Comparison of ENCODE assay signal across 9 cellular contexts in the genomic region with DNA sequence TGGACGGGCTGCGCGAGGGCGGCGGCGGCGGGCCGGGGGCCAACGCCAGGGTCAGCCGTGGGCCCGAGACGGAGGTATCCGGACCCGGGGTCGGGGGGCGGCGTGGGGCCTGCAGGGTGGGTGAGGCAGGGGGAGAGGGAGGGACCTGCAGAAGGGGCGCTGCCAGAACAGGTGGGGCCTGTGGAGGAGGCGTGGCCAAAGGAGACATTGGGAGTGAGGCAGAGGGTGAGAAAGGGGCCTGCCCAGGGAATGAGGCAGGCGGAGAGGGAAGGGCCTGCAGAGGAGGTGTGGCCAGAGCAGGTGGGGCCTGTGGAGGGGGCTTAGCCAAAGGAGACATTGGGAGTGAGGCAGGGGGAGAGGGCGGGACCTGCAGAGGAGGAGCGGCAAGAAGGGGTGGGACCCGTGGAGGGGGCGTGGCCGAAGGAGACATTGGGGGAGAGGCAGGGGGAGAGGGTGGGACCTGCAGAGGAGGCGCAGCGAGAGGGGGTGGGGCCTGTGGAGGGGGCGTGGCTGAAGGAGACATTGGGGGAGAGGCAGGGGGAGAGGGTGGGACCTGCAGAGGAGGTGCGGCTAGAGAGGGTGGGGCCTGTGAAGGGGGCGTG. TPM values are rescaled to one million over a fixed set of nuclear protein-coding genes. Genes with fewer than 3 reads are reported as not detected.
A peak's percentile ranks its signal among the peaks of the same experiment; 100 is the strongest.
DNase-seq lines count a peak whose midpoint lies in the region; ATAC-seq, FAIRE-seq and TF ChIP-seq lines count a peak whose summit lies in the region.
"Had no signal": no experiment of that assay in that cellular context is flagged by ENCODE, and none has a peak within 500 bp of the region (broad histone marks: within the 10 kb centered on the region; RNA-seq: fewer than 3 reads in every experiment).

No MANE protein-coding gene starts in this region.

- peak overlapping the region; percentile 54 for H3K4me3 Mint-ChIP-seq in T-helper 1 cell treated with Interleukin-12 subunit alpha and Interleukin-12 subunit beta and Interleukin-4 antibody, amounts not matched to agents 30 μg/mL and 1 μg/mL, for 36 hours

- DNase-seq in BE2C (peak; percentile 76), bronchial epithelial cell (ENCODE audit: low read depth) (peak; percentile 21), lower leg skin (ENCODE audit: low spot score in 2 of 2) (no peak), thoracic aorta (ENCODE audit: low spot score) (no peak), NCI-H2227 (lab: John Stamatoyannopoulos, UW; ENCODE audit: unreplicated experiment) (no peak)

- TF ChIP-seq CTCF in BE2C (IDR thresholded peaks at IDR 0.05; ENCODE audit: low read depth, low read length) (no peak), bronchial epithelial cell (IDR thresholded peaks at IDR 0.05; ENCODE audit: insufficient read depth, low read length, severe bottlenecking) (no peak), lower leg skin (IDR thresholded peaks at IDR 0.05) (no peak), thoracic aorta (IDR thresholded peaks at IDR 0.05) (no peak)

- no peak overlapping the region for H3K4me3 ChIP-seq in BE2C (ENCODE audit: low read depth, low read length)
- peak overlapping the region; percentile 41 for H3K4me3 ChIP-seq in bronchial epithelial cell (ENCODE audit: low read depth, low read length)
- peak overlapping the region; percentile 29 for H3K4me3 ChIP-seq in lower leg skin (ENCODE audit: low read depth, poor library complexity, severe bottlenecking)
- H3K4me3 ChIP-seq in thoracic aorta: peak overlapping the region; percentile 69

- H3K4me1 ChIP-seq in BE2C (peaks cover 3% of the 10 kb centered on the region; the same call in 1 of the 2 replicates), thoracic aorta (ENCODE audit: control insufficient read depth in 1 of 2, low read depth in 2 of 2) (peaks cover 21 to 41% of the 10 kb centered on the region in 2 donors)

- no peaks in the 10 kb centered on the region for H3K36me3 ChIP-seq in BE2C
- H3K36me3 ChIP-seq in bronchial epithelial cell (ENCODE audit: control insufficient read depth, insufficient read depth, low read length): no peaks in the 10 kb centered on the region
- no peaks in the 10 kb centered on the region for H3K36me3 ChIP-seq in thoracic aorta

- H3K27ac ChIP-seq in thoracic aorta: no peak overlapping the region

- no peak for FAIRE-seq in bronchial epithelial cell (lab: Jason Lieb, UNC)
- FAIRE-seq: endometrium had no signal

- WGBS in lower leg skin, 2 donors: 12 to 27% methylated on average over 24 to 28 of the region's 30 CpGs

- peaks cover 2% of the 10 kb centered on the region for H3K36me3 Mint-ChIP-seq in T-helper 1 cell treated with Interleukin-12 subunit alpha and Interleukin-12 subunit beta and Interleukin-4 antibody, amounts not matched to agents 30 μg/mL and 1 μg/mL, for 36 hours (ENCODE audit: low read depth)

- peaks cover 11% of the 10 kb centered on the region for H3K27me3 ChIP-seq in BE2C
- peaks cover 11% of the 10 kb centered on the region for H3K27me3 ChIP-seq in bronchial epithelial cell (ENCODE audit: control insufficient read depth, insufficient read depth, low read length)
- H3K27me3 ChIP-seq in thoracic aorta (replicated peaks; ENCODE audit: insufficient read depth): peaks cover 6% of the 10 kb centered on the region

- peak; percentile 10 for ATAC-seq in HG02884 (IDR thresholded peaks at IDR 0.05; ENCODE audit: unreplicated experiment)
- no peak for ATAC-seq in thoracic aorta (ENCODE audit: insufficient number of reproducible peaks, low FRiP score, low read depth)
- no peak for ATAC-seq in GM21528 (IDR thresholded peaks at IDR 0.05; ENCODE audit: low FRiP score, unreplicated experiment)

- H3K9me3 ChIP-seq in BE2C (no peaks in the 10 kb centered on the region), thoracic aorta (no peaks in the 10 kb centered on the region)

- peaks cover 56% of the 10 kb centered on the region for H3K27me3 Mint-ChIP-seq in T-helper 1 cell treated with Interleukin-12 subunit alpha and Interleukin-12 subunit beta and Interleukin-4 antibody, amounts not matched to agents 30 μg/mL and 1 μg/mL, for 36 hours (ENCODE audit: low read depth)

- no peaks in the 10 kb centered on the region for H3K9me3 Mint-ChIP-seq in T-helper 1 cell treated with Interleukin-12 subunit alpha and Interleukin-12 subunit beta and Interleukin-4 antibody, amounts not matched to agents 30 μg/mL and 1 μg/mL, for 36 hours

- TF ChIP-seq POLR2A in lower leg skin (IDR thresholded peaks at IDR 0.05): no peak

- H3K27ac Mint-ChIP-seq in T-helper 1 cell treated with Interleukin-12 subunit alpha and Interleukin-12 subunit beta and Interleukin-4 antibody, amounts not matched to agents 30 μg/mL and 1 μg/mL, for 36 hours: no peak overlapping the region

- intact Hi-C loops in lower leg skin (cut with DNase I; ENCODE audit: low total_unique reads): no loop called here

- H3K4me1 Mint-ChIP-seq in T-helper 1 cell treated with Interleukin-12 subunit alpha and Interleukin-12 subunit beta and Interleukin-4 antibody, amounts not matched to agents 30 μg/mL and 1 μg/mL, for 36 hours (ENCODE audit: low read depth): peaks cover 28% of the 10 kb centered on the region

RNA-seq across cellular contexts. Expression of gene PRR36, which starts 4.2 kb away (rescaled TPM):
- polyA plus RNA-seq in BE2C (2012; ENCODE audit: insufficient read depth, insufficient read length, low read depth): 5.3 TPM
- total RNA-seq in bronchial epithelial cell (0.13 TPM in 1 of 2 replicates, not detected in the other), lower leg skin (under 1 TPM; 0.72 to 0.93 (median 0.83) TPM), thoracic aorta (not detected)

RNA-seq across cellular contexts. Expression of gene LRRC8E, which starts 18.3 kb away (rescaled TPM):
- polyA plus RNA-seq in BE2C (2012; ENCODE audit: insufficient read depth, insufficient read length, low read depth): 0.45 TPM
- 7.6 and 13.2 TPM in 2 replicates for total RNA-seq in bronchial epithelial cell
- 10 to 100 TPM; 27.3 to 31.8 (median 29.8) TPM for total RNA-seq in lower leg skin
- under 1 TPM in 1 of 2 donors, not detected in 1; 0.14 TPM for total RNA-seq in thoracic aorta

RNA-seq across cellular contexts. Expression of gene MAP2K7, which starts 33.7 kb away (rescaled TPM):
- 86.4 TPM for polyA plus RNA-seq in BE2C (2012; ENCODE audit: insufficient read depth, insufficient read length, low read depth)
- total RNA-seq in bronchial epithelial cell (10.0 and 11.9 TPM in 2 replicates), lower leg skin (10 to 100 TPM; 23.1 to 47.8 (median 30.9) TPM), thoracic aorta (10 to 100 TPM; 15.2 to 16.9 TPM)

RNA-seq across cellular contexts. Expression of gene EVI5L, which starts 40.0 kb away (rescaled TPM):
- polyA plus RNA-seq in BE2C (2012; ENCODE audit: insufficient read depth, insufficient read length, low read depth): 22.4 TPM
- total RNA-seq in bronchial epithelial cell (9.2 and 19.5 TPM in 2 replicates), lower leg skin (10 to 100 TPM; 16.2 to 23.3 (median 20.0) TPM), thoracic aorta (10 to 100 TPM; 12.1 to 16.8 TPM)

RNA-seq across cellular contexts. Expression of gene TGFBR3L, which starts 44.6 kb away (rescaled TPM):
- 20.0 TPM for polyA plus RNA-seq in BE2C (2012; ENCODE audit: insufficient read depth, insufficient read length, low read depth)
- total RNA-seq in bronchial epithelial cell (1.8 and 1.9 TPM in 2 replicates), lower leg skin (1 to 10 TPM in 3 of 4 donors, not detected in 1; 1.5 to 3.7 (median 2.1) TPM), thoracic aorta (not detected)

Comparison
In these comparisons a context has a peak if more than half of its experiments do, and no peak if none do; other contexts are left out.
1. DNase-seq: peak in BE2C (single experiment) and bronchial epithelial cell (single experiment); none in lower leg skin (0 of 2), thoracic aorta (single experiment) and NCI-H2227 (single experiment).